In genomic region chr21:38293113-38293512, GRCh38 we compare ENCODE assay signal across 25 cellular contexts. TPM values are rescaled to one million over a fixed set of nuclear protein-coding genes. Genes with fewer than 3 reads are reported as not detected.
A peak's percentile ranks its signal among the peaks of the same experiment; 100 is the strongest.
DNase-seq lines count a peak whose midpoint lies in the region; ATAC-seq, FAIRE-seq and TF ChIP-seq lines count a peak whose summit lies in the region.
"Had no signal": no experiment of that assay in that cellular context is flagged by ENCODE, and none has a peak within 500 bp of the region (broad histone marks: within the 10 kb centered on the region; RNA-seq: fewer than 3 reads in every experiment).

No MANE protein-coding gene starts in this region.

- no peak overlapping the region for H2BK5ac ChIP-seq in H1 (ENCODE audit: low read depth, low read length)

- H3K18ac ChIP-seq in H1 (ENCODE audit: extremely low read depth, low read length) = no peak overlapping the region

- no peaks in the 10 kb centered on the region for H3K9me3 ChIP-seq in BLaER1
- no peaks in the 10 kb centered on the region for H3K9me3 ChIP-seq in H1 (ENCODE audit: insufficient read depth in 2 of 2, low read depth in 1 of 2, low read length in 1 of 2)
- no peaks in the 10 kb centered on the region for H3K9me3 ChIP-seq in tibial nerve
- H3K9me3 ChIP-seq: ascending aorta, gastroesophageal sphincter, MG63 had no signal

- H3K36me3 ChIP-seq in BLaER1 (no peaks in the 10 kb centered on the region), H1 (ENCODE audit: control insufficient read depth in 2 of 4, insufficient read depth in 4 of 4, low read length in 3 of 4) (no peaks in the 10 kb centered on the region), tibial nerve (no peaks in the 10 kb centered on the region)
- H3K36me3 ChIP-seq: ascending aorta, gastroesophageal sphincter, MG63 had no signal

- H3K27me3 ChIP-seq in BLaER1 (no peaks in the 10 kb centered on the region), H1 (replicated peaks in 1 of 4; ENCODE audit: control insufficient read depth in 3 of 4, extremely low read depth in 1 of 4, insufficient read depth in 3 of 4, low read length in 3 of 4) (peaks cover 0 to 1% (median 0%) of the 10 kb centered on the region in 4 experiments; a peak in 1 of 7 replicates), tibial nerve (no peaks in the 10 kb centered on the region)
- H3K27me3 ChIP-seq: ascending aorta, MG63 had no signal

- H3K4me2 ChIP-seq in BLaER1 (peak overlapping the region; percentile 69), H1 (ENCODE audit: insufficient read depth in 1 of 2, low read depth in 2 of 2, low read length in 2 of 2) (no peak overlapping the region)
- H3K4me2 ChIP-seq: smooth muscle cell had no signal

- H3K9ac ChIP-seq in BLaER1 (no peak overlapping the region), H1 (replicated peaks in 1 of 4; ENCODE audit: extremely low read depth in 1 of 4, low read depth in 3 of 4, low read length in 3 of 4) (no peak overlapping the region)

- H3K4me1 ChIP-seq in BLaER1 (peaks cover 65% of the 10 kb centered on the region), H1 (replicated peaks in 1 of 4; ENCODE audit: control insufficient read depth in 3 of 4, insufficient read depth in 4 of 4, low read length in 3 of 4) (peaks cover 2 to 13% (median 4%) of the 10 kb centered on the region in 4 experiments), tibial nerve (peaks cover 0 to 9% (median 0%) of the 10 kb centered on the region in 4 donors)

- no peak overlapping the region for H2AK5ac ChIP-seq in H1 (ENCODE audit: low read depth, low read length)

- TF ChIP-seq RAD21 in H1 (IDR thresholded peaks at IDR 0.05 in 1 of 2, conservative IDR thresholded peaks at IDR 0.05 in 1 of 2; ENCODE audit: low read depth in 2 of 2, low read length in 2 of 2) = no peak

- no peak overlapping the region for H2BK120ac ChIP-seq in H1 (replicated peaks; ENCODE audit: low read depth, low read length)

- TF ChIP-seq POLR2A in H1 (IDR thresholded peaks at IDR 0.05; ENCODE audit: control extremely low read depth in 1 of 2, low read depth in 2 of 2, low read length in 2 of 2) = no peak
- TF ChIP-seq POLR2A in tibial nerve (IDR thresholded peaks at IDR 0.05) = no peak

- H2BK12ac ChIP-seq in H1 (ENCODE audit: low read depth, low read length) = no peak overlapping the region

- H3K36me3 Mint-ChIP-seq in HFFc6 (ENCODE audit: low read depth) (no peaks in the 10 kb centered on the region), nephron (ENCODE audit: low read depth) (peaks cover 12% of the 10 kb centered on the region)
- H3K36me3 Mint-ChIP-seq: activated naive CD4-positive, alpha-beta T cell treated with anti-CD3 and anti-CD28 coated beads, Interleukin-2, amount 50 U/mL, for 24 hours; T-cell; type B pancreatic cell had no signal

- no peak overlapping the region for H2BK20ac ChIP-seq in H1 (ENCODE audit: low read length)

- H3K4me3 Mint-ChIP-seq in HFFc6 = no peak overlapping the region
- no peak overlapping the region for H3K4me3 Mint-ChIP-seq in nephron
- H3K4me3 Mint-ChIP-seq: activated naive CD4-positive, alpha-beta T cell treated with anti-CD3 and anti-CD28 coated beads, Interleukin-2, amount 50 U/mL, for 24 hours; central memory CD8-positive, alpha-beta T cell; neural crest cell; stimulated activated naive CD8-positive, alpha-beta T cell treated with anti-CD3 and anti-CD28 coated beads, Interleukin-15, Interleukin-2, amounts not matched to agents 100 ng/mL and 50 ng/mL, for 24 hours; type B pancreatic cell had no signal

- FAIRE-seq in H1 (lab: Jason Lieb, UNC) = no peak

- H3K27ac ChIP-seq in BLaER1 (no peak overlapping the region), H1 (ENCODE audit: low read depth, low read length) (no peak overlapping the region), tibial nerve (no peak overlapping the region)
- H3K27ac ChIP-seq: ascending aorta, gastroesophageal sphincter had no signal

- H2BK15ac ChIP-seq in H1 (ENCODE audit: low read length) = no peak overlapping the region

- ATAC-seq in HG03520 (IDR thresholded peaks at IDR 0.05; ENCODE audit: unreplicated experiment) = no peak
- ATAC-seq: gastroesophageal sphincter, T-cell had no signal

- H3K4ac ChIP-seq in H1 (replicated peaks; ENCODE audit: insufficient read length, low read depth, low read length) = no peak overlapping the region

- H3K4me3 ChIP-seq in BLaER1 = no peak overlapping the region
- no peak overlapping the region for H3K4me3 ChIP-seq in H1 (ENCODE audit: extremely low read depth in 1 of 4, insufficient read depth in 2 of 4, low read depth in 3 of 4, low read length in 4 of 4)
- no peak overlapping the region for H3K4me3 ChIP-seq in tibial nerve
- H3K4me3 ChIP-seq: ascending aorta, gastroesophageal sphincter, MG63, smooth muscle cell had no signal

- H2AFZ ChIP-seq in H1 (ENCODE audit: low read length) = 0 out of 2 replicates have a peak overlapping the region, but pooled peaks have one; percentile 14

- 88% methylated on average over 5 of the region's 5 CpGs; no CpG with 5 or more reads in 1 of the 2 experiments for WGBS in H1 (ENCODE audit: extremely low coverage in 1 of 2, insufficient coverage in 1 of 2, insufficient read length in 1 of 2, insufficient replicate concordance in 2 of 2, low coverage in 1 of 2, low lambda C conversion rate in 2 of 2, missing lambda C conversion rate in 1 of 2), 2 experiments
- WGBS in tibial nerve, 2 donors = 90 to 99% methylated on average over 5 of the region's 5 CpGs

- H3K27ac Mint-ChIP-seq in HFFc6 (0 out of 2 replicates have a peak overlapping the region, but pooled peaks have one; percentile 5), nephron (peak overlapping the region in 2 of 3 experiments; percentile 88 to 90)
- H3K27ac Mint-ChIP-seq: stimulated activated naive CD8-positive, alpha-beta T cell treated with anti-CD3 and anti-CD28 coated beads, Interleukin-15, Interleukin-2, amounts not matched to agents 100 ng/mL and 50 ng/mL, for 24 hours; type B pancreatic cell had no signal

- no peak overlapping the region for H3K23ac ChIP-seq in H1 (ENCODE audit: insufficient read length)

- no peak overlapping the region for H3K56ac ChIP-seq in H1 (replicated peaks; ENCODE audit: insufficient read length, low read depth, low read length)

- TF ChIP-seq CTCF in HFFc6 (IDR thresholded peaks at IDR 0.05) (no peak), H1 (IDR thresholded peaks at IDR 0.05; ENCODE audit: control extremely low read depth in 1 of 3, insufficient read depth in 1 of 3, low read depth in 1 of 3, low read length in 3 of 3) (no peak), nephron (IDR thresholded peaks at IDR 0.05; ENCODE audit: unreplicated experiment in 3 of 3) (no peak), tibial nerve (IDR thresholded peaks at IDR 0.05) (no peak)

- no peak overlapping the region for H3K14ac ChIP-seq in H1 (ENCODE audit: insufficient read length)

- H3K79me1 ChIP-seq in H1 (ENCODE audit: low read depth, low read length) = no peaks in the 10 kb centered on the region

- no peak overlapping the region for H4K5ac ChIP-seq in H1 (ENCODE audit: insufficient read length, low read depth, low read length)

- POLR2A ChIA-PET in H1 (lab: Charles Lee; ENCODE audit: partially characterized antibody) = no interaction called here

- DNase-seq in HFFc6 (no peak), H1 (ENCODE audit: low read depth in 1 of 2, low spot score in 2 of 2) (no peak), HK-2 (ENCODE audit: unreplicated experiment) (no peak), middle frontal gyrus (ENCODE audit: extremely low spot score, low spot score) (no peak), tibial nerve (ENCODE audit: low spot score in 2 of 2) (no peak)
- DNase-seq: activated CD4-positive, alpha-beta T cell treated with anti-CD3 and anti-CD28 coated beads for 4 hours; DND-41; H7; NCI-H146; NCI-H524; SHP77 treated with DMSO at 0.1 percent for 48 hours; stimulated activated CD4-positive, alpha-beta T cell treated with anti-CD3 and anti-CD28 coated beads, Interleukin-4, amount 100 ng/mL, for 1 hour; T-cell had no signal

- CTCF ChIA-PET in H1 (lab: Charles Lee; ENCODE audit: partially characterized antibody) = no interaction called here

- no peak overlapping the region for H4K91ac ChIP-seq in H1 (replicated peaks; ENCODE audit: insufficient read length, low read length)

- H3K4me1 Mint-ChIP-seq in HFFc6 (ENCODE audit: low read depth) (peaks cover 99% of the 10 kb centered on the region), nephron (peaks cover 46% of the 10 kb centered on the region)
- H3K4me1 Mint-ChIP-seq: central memory CD8-positive, alpha-beta T cell had no signal

- no peak for TF ChIP-seq EP300 in H1 (IDR thresholded peaks at IDR 0.05; ENCODE audit: borderline replicate concordance in 1 of 2, low read depth in 2 of 2, low read length in 2 of 2)
- TF ChIP-seq EP300 in tibial nerve (IDR thresholded peaks at IDR 0.05) = no peak

- H3K79me2 ChIP-seq in H1 (ENCODE audit: control insufficient read depth in 1 of 2, insufficient read depth in 2 of 2, low read length in 2 of 2) = no peaks in the 10 kb centered on the region

- H3K23me2 ChIP-seq in H1 (ENCODE audit: low read depth, low read length) = no peaks in the 10 kb centered on the region

- H3K27me3 Mint-ChIP-seq in HFFc6 (ENCODE audit: insufficient read depth) (no peaks in the 10 kb centered on the region; the same call in 1 of the 2 replicates), nephron (ENCODE audit: low read depth) (peaks cover 6% of the 10 kb centered on the region)
- H3K27me3 Mint-ChIP-seq: activated naive CD4-positive, alpha-beta T cell treated with anti-CD3 and anti-CD28 coated beads, Interleukin-2, amount 50 U/mL, for 24 hours; type B pancreatic cell had no signal

- H3K9me3 Mint-ChIP-seq in HFFc6 (no peaks in the 10 kb centered on the region), nephron (no peaks in the 10 kb centered on the region)
- H3K9me3 Mint-ChIP-seq: activated naive CD4-positive, alpha-beta T cell treated with anti-CD3 and anti-CD28 coated beads, Interleukin-2, amount 50 U/mL, for 24 hours; central memory CD8-positive, alpha-beta T cell; neural crest cell; stimulated activated naive CD8-positive, alpha-beta T cell treated with anti-CD3 and anti-CD28 coated beads, Interleukin-15, Interleukin-2, amounts not matched to agents 100 ng/mL and 50 ng/mL, for 24 hours; T-cell; type B pancreatic cell had no signal

- H4K8ac ChIP-seq in H1 (ENCODE audit: extremely low read depth, insufficient read depth, low read length) = no peak overlapping the region

- no peaks in the 10 kb centered on the region for H4K20me1 ChIP-seq in BLaER1
- H4K20me1 ChIP-seq in H1 (replicated peaks in 1 of 2; ENCODE audit: control insufficient read depth in 1 of 2, insufficient read depth in 2 of 2, low read length in 2 of 2) = no peaks in the 10 kb centered on the region

RNA-seq across cellular contexts. Expression of gene KCNJ15, which starts 36.3 kb away (rescaled TPM):
- 1 to 10 TPM in 1 of 6 experiments, under 1 TPM in 5; 0.33 to 1.2 (median 0.50) TPM for total RNA-seq in HFFc6 (2021; fragmentation: NEBNext Ultra II Directional; extraction: Animal tissue kit (Norgen Biotek cat#: 25700))
- not detected in 2 replicates for total RNA-seq in H1 (2021; fragmentation: NEBNext Ultra II Directional; extraction: Animal tissue kit (Norgen Biotek cat#: 25700))
- polyA plus RNA-seq in H1 (2011; rRNA removed) = under 0.01 TPM in 1 of 2 replicates, not detected in the other
- polyA plus RNA-seq in H1 (2011; cell fraction: cytosol; rRNA removed) = 0.61 TPM
- not detected for polyA plus RNA-seq in H1 (2011; cell fraction: nucleus; rRNA removed)
- polyA plus RNA-seq in H1 (2012, experiment 1 of 2) = not detected in 4 replicates
- polyA plus RNA-seq in H1 (2012, experiment 2 of 2) = not detected
- polyA plus RNA-seq in H1 (2013, experiment 1 of 2) = 0.18 TPM
- polyA plus RNA-seq in H1 (2013, experiment 2 of 2) = 0.07 TPM
- 0.09 and 0.10 TPM in 2 replicates for polyA minus RNA-seq in H1 (2011; rRNA and poly(A)+ RNA removed)
- polyA minus RNA-seq in H1 (2011; cell fraction: cytosol; rRNA and poly(A)+ RNA removed) = not detected
- 1.4 TPM for polyA minus RNA-seq in H1 (2011; cell fraction: nucleus; rRNA and poly(A)+ RNA removed)
- total RNA-seq in tibial nerve = 1 to 10 TPM in 1 of 4 donors, under 1 TPM in 3; 0.39 to 2.4 (median 0.43) TPM
- total RNA-seq: H7 had no signal
